In genomic region chr10:73576178-73576889, GRCh38 we compare ENCODE assay signal across 1 cellular context.
TF ChIP-seq lines count a peak whose summit lies in the region.

No MANE protein-coding gene starts in this region.

TF ChIP-seq in liver, 16 proteins besides CTCF, POLR2A, EP300 and RAD21 (continued from another document):
- TF ChIP-seq, protein P1, sequence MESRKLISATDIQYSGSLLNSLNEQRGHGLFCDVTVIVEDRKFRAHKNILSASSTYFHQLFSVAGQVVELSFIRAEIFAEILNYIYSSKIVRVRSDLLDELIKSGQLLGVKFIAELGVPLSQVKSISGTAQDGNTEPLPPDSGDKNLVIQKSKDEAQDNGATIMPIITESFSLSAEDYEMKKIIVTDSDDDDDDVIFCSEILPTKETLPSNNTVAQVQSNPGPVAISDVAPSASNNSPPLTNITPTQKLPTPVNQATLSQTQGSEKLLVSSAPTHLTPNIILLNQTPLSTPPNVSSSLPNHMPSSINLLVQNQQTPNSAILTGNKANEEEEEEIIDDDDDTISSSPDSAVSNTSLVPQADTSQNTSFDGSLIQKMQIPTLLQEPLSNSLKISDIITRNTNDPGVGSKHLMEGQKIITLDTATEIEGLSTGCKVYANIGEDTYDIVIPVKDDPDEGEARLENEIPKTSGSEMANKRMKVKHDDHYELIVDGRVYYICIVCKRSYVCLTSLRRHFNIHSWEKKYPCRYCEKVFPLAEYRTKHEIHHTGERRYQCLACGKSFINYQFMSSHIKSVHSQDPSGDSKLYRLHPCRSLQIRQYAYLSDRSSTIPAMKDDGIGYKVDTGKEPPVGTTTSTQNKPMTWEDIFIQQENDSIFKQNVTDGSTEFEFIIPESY (IDR thresholded peaks at IDR 0.05) = peak; percentile 66
- no peak for TF ChIP-seq NR2F2 (IDR thresholded peaks at IDR 0.05)
- peak in 1 of 2 donors; percentile 17 for TF ChIP-seq EGR1 (IDR thresholded peaks at IDR 0.05; ENCODE audit: low read depth in 2 of 2)
- peak; percentile 64 to 70 for TF ChIP-seq HNF4A (conservative IDR thresholded peaks at IDR 0.05)
- TF ChIP-seq, protein P2, sequence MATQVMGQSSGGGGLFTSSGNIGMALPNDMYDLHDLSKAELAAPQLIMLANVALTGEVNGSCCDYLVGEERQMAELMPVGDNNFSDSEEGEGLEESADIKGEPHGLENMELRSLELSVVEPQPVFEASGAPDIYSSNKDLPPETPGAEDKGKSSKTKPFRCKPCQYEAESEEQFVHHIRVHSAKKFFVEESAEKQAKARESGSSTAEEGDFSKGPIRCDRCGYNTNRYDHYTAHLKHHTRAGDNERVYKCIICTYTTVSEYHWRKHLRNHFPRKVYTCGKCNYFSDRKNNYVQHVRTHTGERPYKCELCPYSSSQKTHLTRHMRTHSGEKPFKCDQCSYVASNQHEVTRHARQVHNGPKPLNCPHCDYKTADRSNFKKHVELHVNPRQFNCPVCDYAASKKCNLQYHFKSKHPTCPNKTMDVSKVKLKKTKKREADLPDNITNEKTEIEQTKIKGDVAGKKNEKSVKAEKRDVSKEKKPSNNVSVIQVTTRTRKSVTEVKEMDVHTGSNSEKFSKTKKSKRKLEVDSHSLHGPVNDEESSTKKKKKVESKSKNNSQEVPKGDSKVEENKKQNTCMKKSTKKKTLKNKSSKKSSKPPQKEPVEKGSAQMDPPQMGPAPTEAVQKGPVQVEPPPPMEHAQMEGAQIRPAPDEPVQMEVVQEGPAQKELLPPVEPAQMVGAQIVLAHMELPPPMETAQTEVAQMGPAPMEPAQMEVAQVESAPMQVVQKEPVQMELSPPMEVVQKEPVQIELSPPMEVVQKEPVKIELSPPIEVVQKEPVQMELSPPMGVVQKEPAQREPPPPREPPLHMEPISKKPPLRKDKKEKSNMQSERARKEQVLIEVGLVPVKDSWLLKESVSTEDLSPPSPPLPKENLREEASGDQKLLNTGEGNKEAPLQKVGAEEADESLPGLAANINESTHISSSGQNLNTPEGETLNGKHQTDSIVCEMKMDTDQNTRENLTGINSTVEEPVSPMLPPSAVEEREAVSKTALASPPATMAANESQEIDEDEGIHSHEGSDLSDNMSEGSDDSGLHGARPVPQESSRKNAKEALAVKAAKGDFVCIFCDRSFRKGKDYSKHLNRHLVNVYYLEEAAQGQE (IDR thresholded peaks at IDR 0.05) = no peak
- TF ChIP-seq FOXA2 (IDR thresholded peaks at IDR 0.05) = peak; percentile 38
